Comparison of ENCODE assay signal across 10 cellular contexts in genomic region chr3:188197388-188197847, GRCh38. TPM values are rescaled to one million over a fixed set of nuclear protein-coding genes. Genes with fewer than 3 reads are reported as not detected.
A peak's percentile ranks its signal among the peaks of the same experiment; 100 is the strongest.
DNase-seq lines count a peak whose midpoint lies in the region; ATAC-seq, FAIRE-seq and TF ChIP-seq lines count a peak whose summit lies in the region.
"Had no signal": no experiment of that assay in that cellular context is flagged by ENCODE, and none has a peak within 500 bp of the region (broad histone marks: within the 10 kb centered on the region; RNA-seq: fewer than 3 reads in every experiment).

No MANE protein-coding gene starts in this region.

- no peaks in the 10 kb centered on the region for H3K9me3 ChIP-seq in gastroesophageal sphincter
- H3K9me3 ChIP-seq: lower lobe of right lung had no signal

- H3K27ac Mint-ChIP-seq in stimulated activated memory B cell treated with anti-CD40 and anti-IgM and Interleukin-4, amounts not matched to agents 10 μg/mL and 1 μg/mL and 100 μg/mL, for 72 hours = peak overlapping the region; percentile 65

- no peak for TF ChIP-seq EP300 in gastroesophageal sphincter (IDR thresholded peaks at IDR 0.05)

- TF ChIP-seq CTCF in gastroesophageal sphincter (IDR thresholded peaks at IDR 0.05) = no peak

- H3K27me3 Mint-ChIP-seq in stimulated activated memory B cell treated with anti-CD40 and anti-IgM and Interleukin-4, amounts not matched to agents 10 μg/mL and 1 μg/mL and 100 μg/mL, for 72 hours = no peaks in the 10 kb centered on the region

- H3K4me1 Mint-ChIP-seq in stimulated activated memory B cell treated with anti-CD40 and anti-IgM and Interleukin-4, amounts not matched to agents 10 μg/mL and 1 μg/mL and 100 μg/mL, for 72 hours = peaks cover 48% of the 10 kb centered on the region

- no peak overlapping the region for H3K4me3 ChIP-seq in gastroesophageal sphincter
- H3K4me3 ChIP-seq: lower lobe of right lung had no signal

- H3K4me1 ChIP-seq in gastroesophageal sphincter = peaks cover 0 to 95% (median 9%) of the 10 kb centered on the region in 3 donors

- H3K4me3 Mint-ChIP-seq in stimulated activated memory B cell treated with anti-CD40 and anti-IgM and Interleukin-4, amounts not matched to agents 10 μg/mL and 1 μg/mL and 100 μg/mL, for 72 hours = no peak overlapping the region

- H3K27ac ChIP-seq in gastroesophageal sphincter = peak overlapping the region; percentile 43 to 73 (median 66)
- H3K27ac ChIP-seq: lower lobe of right lung had no signal

- peaks cover 0 to 7% of the 10 kb centered on the region in 2 donors for H3K36me3 ChIP-seq in gastroesophageal sphincter

- 61 to 64% methylated on average over 6 to 8 of the region's 8 CpGs for WGBS in gastroesophageal sphincter (ENCODE audit: low coverage in 1 of 2), 2 donors

- no peak for ATAC-seq in gastroesophageal sphincter
- peak; percentile 97 for ATAC-seq in stimulated activated memory B cell treated with anti-CD40 and anti-IgM and Interleukin-4, amounts not matched to agents 10 μg/mL and 1 μg/mL and 100 μg/mL, for 72 hours
- ATAC-seq: PC-3 had no signal

- intact Hi-C loops in posterior cingulate gyrus (cut with DNase I) = no loop called here

- peaks cover 25% of the 10 kb centered on the region for H3K36me3 Mint-ChIP-seq in stimulated activated memory B cell treated with anti-CD40 and anti-IgM and Interleukin-4, amounts not matched to agents 10 μg/mL and 1 μg/mL and 100 μg/mL, for 72 hours

- no peaks in the 10 kb centered on the region for H3K9me3 Mint-ChIP-seq in stimulated activated memory B cell treated with anti-CD40 and anti-IgM and Interleukin-4, amounts not matched to agents 10 μg/mL and 1 μg/mL and 100 μg/mL, for 72 hours

- FAIRE-seq in HTR-8/SVneo (lab: Jason Lieb, UNC) = no peak

- no peaks in the 10 kb centered on the region for H3K27me3 ChIP-seq in gastroesophageal sphincter

- no peak for TF ChIP-seq POLR2A in gastroesophageal sphincter (IDR thresholded peaks at IDR 0.05)

- DNase-seq in NCI-H1417 (lab: John Stamatoyannopoulos, UW) = peak in 2 of 3 experiments; percentile 43 to 57
- no peak for DNase-seq in NCI-H1417 treated with DMSO at 0.1 percent for 48 hours (lab: John Stamatoyannopoulos, UW)
- peak; percentile 60 for DNase-seq in HTR-8/SVneo (ENCODE audit: insufficient read length, low spot score)
- DNase-seq in mucosa of gallbladder (ENCODE audit: low spot score) = no peak
- no peak for DNase-seq in NCI-H82 (lab: John Stamatoyannopoulos, UW)
- no peak for DNase-seq in posterior cingulate gyrus
- DNase-seq: lower lobe of right lung, PC-3 had no signal

RNA-seq across cellular contexts. Expression of gene LPP, which starts 43.5 kb away (rescaled TPM):
- total RNA-seq in gastroesophageal sphincter (1,000 to 10,000 TPM; 1,243 to 2,297 (median 2,164) TPM), mucosa of gallbladder (478 TPM)

Comparison
In these comparisons a context has a peak if more than half of its experiments do, and no peak if none do; other contexts are left out.
1. DNase-seq: peak in NCI-H1417 (2 of 3) and HTR-8/SVneo (single experiment); none in NCI-H1417 treated with DMSO at 0.1 percent for 48 hours (single experiment), mucosa of gallbladder (single experiment), NCI-H82 (single experiment) and posterior cingulate gyrus (0 of 10).